In genomic region chr4:99722006-99722405, GRCh38 we compare ENCODE assay signal across 17 cellular contexts.
A peak's percentile ranks its signal among the peaks of the same experiment; 100 is the strongest.
DNase-seq lines count a peak whose midpoint lies in the region; ATAC-seq and TF ChIP-seq lines count a peak whose summit lies in the region.
"Had no signal": no experiment of that assay in that cellular context is flagged by ENCODE, and none has a peak within 500 bp of the region (broad histone marks: within the 10 kb centered on the region; RNA-seq: fewer than 3 reads in every experiment).

No MANE protein-coding gene starts in this region.

- no peak overlapping the region for H3K4me2 ChIP-seq in GM23338
- no peak overlapping the region for H3K4me2 ChIP-seq in trophoblast cell (ENCODE audit: low read length)
- H3K4me2 ChIP-seq: BLaER1 treated with 17β-estradiol and CSF1 and Interleukin-3, amounts not matched to agents 10 nM and 100 nM had no signal

- no peak overlapping the region for H3K4me3 Mint-ChIP-seq in GM23338
- H3K4me3 Mint-ChIP-seq: activated B cell treated with CpG ODN at 0.5 μM for 24 hours; natural killer cell treated with Interleukin-12 subunit alpha and Interleukin-12 subunit beta and Interleukin-15 and Interleukin-18, amount 100 ng/mL, for 72 hours had no signal

- H3K4me1 ChIP-seq in GM23338 (ENCODE audit: insufficient read depth) (peaks cover 26% of the 10 kb centered on the region), psoas muscle (peaks cover 56% of the 10 kb centered on the region), trophoblast cell (ENCODE audit: control insufficient read depth in 1 of 2, insufficient read depth in 2 of 2, low read length in 2 of 2) (no peaks in the 10 kb centered on the region)
- H3K4me1 ChIP-seq: BLaER1 treated with 17β-estradiol and CSF1 and Interleukin-3, amounts not matched to agents 10 nM and 100 nM had no signal

- H4K12ac ChIP-seq in trophoblast cell (ENCODE audit: low read depth, low read length): no peak overlapping the region

- no peak overlapping the region for H2BK120ac ChIP-seq in trophoblast cell (ENCODE audit: insufficient read depth, low read length, poor library complexity)

- peaks cover 5% of the 10 kb centered on the region; the same call in 1 of the 3 replicates for H3K36me3 Mint-ChIP-seq in GM23338 (ENCODE audit: low read depth)
- H3K36me3 Mint-ChIP-seq: natural killer cell treated with Interleukin-12 subunit alpha and Interleukin-12 subunit beta and Interleukin-15 and Interleukin-18, amount 100 ng/mL, for 72 hours had no signal

- intact Hi-C loops in psoas muscle (cut with DNase I): loop anchor here (2.0 to 5.0 kb wide), 4 partner anchors 45 to 85 kb away; no protein-coding TSS in a partner anchor

- H3K9ac ChIP-seq in trophoblast cell (ENCODE audit: low read length): no peak overlapping the region
- H3K9ac ChIP-seq: BLaER1 treated with 17β-estradiol and CSF1 and Interleukin-3, amounts not matched to agents 10 nM and 100 nM had no signal

- no peak overlapping the region for H2BK5ac ChIP-seq in trophoblast cell (ENCODE audit: low read depth, low read length, poor library complexity)

- no peak overlapping the region for H3K23ac ChIP-seq in trophoblast cell (ENCODE audit: low read length)

- TF ChIP-seq CTCF in GM23338 (conservative IDR thresholded peaks at IDR 0.05; ENCODE audit: low read depth in 2 of 2) (no peak), epithelial cell of proximal tubule (conservative IDR thresholded peaks at IDR 0.05; ENCODE audit: low read depth, low read length) (no peak), psoas muscle (IDR thresholded peaks at IDR 0.05) (no peak), WERI-Rb-1 (IDR thresholded peaks at IDR 0.05; ENCODE audit: low read depth, low read length) (no peak)

- H3K27me3 ChIP-seq in GM23338 (ENCODE audit: insufficient read depth) (no peaks in the 10 kb centered on the region), psoas muscle (ENCODE audit: insufficient read depth in 3 of 3, low read length in 2 of 3) (no peaks in the 10 kb centered on the region), trophoblast cell (ENCODE audit: insufficient read depth, low read length) (no peaks in the 10 kb centered on the region), WERI-Rb-1 (ENCODE audit: insufficient read depth, low read depth, severe bottlenecking) (no peaks in the 10 kb centered on the region)
- H3K27me3 ChIP-seq: BLaER1 treated with 17β-estradiol and CSF1 and Interleukin-3, amounts not matched to agents 10 nM and 100 nM had no signal

- H3K27ac ChIP-seq in GM23338 (ENCODE audit: low read depth) (no peak overlapping the region), psoas muscle (peak overlapping the region; percentile 93), trophoblast cell (ENCODE audit: low read depth, low read length) (no peak overlapping the region), WERI-Rb-1 (no peak overlapping the region)
- H3K27ac ChIP-seq: BLaER1 treated with 17β-estradiol and CSF1 and Interleukin-3, amounts not matched to agents 10 nM and 100 nM; thoracic aorta had no signal

- H4K91ac ChIP-seq in trophoblast cell (ENCODE audit: low read depth, low read length): no peak overlapping the region

- ATAC-seq in GM23338 (no peak), psoas muscle (no peak)
- ATAC-seq: natural killer cell treated with Interleukin-12 subunit alpha and Interleukin-12 subunit beta and Interleukin-15 and Interleukin-18, amount 100 ng/mL, for 72 hours; PC-3 had no signal

- H3K14ac ChIP-seq in trophoblast cell (ENCODE audit: low read length): no peak overlapping the region

- H3K4me3 ChIP-seq in GM23338: no peak overlapping the region
- H3K4me3 ChIP-seq in epithelial cell of proximal tubule (ENCODE audit: low read depth, low read length): no peak overlapping the region
- H3K4me3 ChIP-seq in psoas muscle: no peak overlapping the region
- H3K4me3 ChIP-seq in trophoblast cell (ENCODE audit: low read depth, low read length): no peak overlapping the region
- no peak overlapping the region for H3K4me3 ChIP-seq in WERI-Rb-1 (ENCODE audit: low read depth, low read length)
- H3K4me3 ChIP-seq: BLaER1 treated with 17β-estradiol and CSF1 and Interleukin-3, amounts not matched to agents 10 nM and 100 nM; thoracic aorta had no signal

- H2BK12ac ChIP-seq in trophoblast cell (ENCODE audit: low read length): no peak overlapping the region

- H3K9me2 ChIP-seq in GM23338 (ENCODE audit: insufficient read depth): no peaks in the 10 kb centered on the region; the same call in 1 of the 2 replicates

- peaks cover 36% of the 10 kb centered on the region for H3K4me1 Mint-ChIP-seq in GM23338
- H3K4me1 Mint-ChIP-seq: activated B cell treated with CpG ODN at 0.5 μM for 24 hours had no signal

- H3K79me2 ChIP-seq in GM23338 (replicated peaks; ENCODE audit: insufficient read depth) (no peaks in the 10 kb centered on the region), trophoblast cell (ENCODE audit: control insufficient read depth, insufficient read depth, low read length, poor library complexity) (no peaks in the 10 kb centered on the region)

- no peaks in the 10 kb centered on the region for H3K36me3 ChIP-seq in GM23338 (ENCODE audit: insufficient read depth)
- no peaks in the 10 kb centered on the region for H3K36me3 ChIP-seq in psoas muscle (ENCODE audit: insufficient read depth in 1 of 2, low read depth in 1 of 2)
- H3K36me3 ChIP-seq in trophoblast cell (ENCODE audit: control insufficient read depth in 1 of 2, insufficient read depth in 2 of 2, low read length in 2 of 2): no peaks in the 10 kb centered on the region
- no peaks in the 10 kb centered on the region for H3K36me3 ChIP-seq in WERI-Rb-1
- H3K36me3 ChIP-seq: BLaER1 treated with 17β-estradiol and CSF1 and Interleukin-3, amounts not matched to agents 10 nM and 100 nM; thoracic aorta had no signal

- no peak overlapping the region for H2AK5ac ChIP-seq in trophoblast cell (ENCODE audit: low read length)

- H3K9me3 Mint-ChIP-seq in GM23338: peaks cover 9% of the 10 kb centered on the region; the same call in 2 of the 3 replicates
- H3K9me3 Mint-ChIP-seq: activated B cell treated with CpG ODN at 0.5 μM for 24 hours; natural killer cell treated with Interleukin-12 subunit alpha and Interleukin-12 subunit beta and Interleukin-15 and Interleukin-18, amount 100 ng/mL, for 72 hours had no signal

- WGBS in psoas muscle, 3 donors: 66 to 94% (median 67%) methylated on average over 1 of the region's 1 CpG
- WGBS in trophoblast cell (ENCODE audit: extremely low coverage, insufficient coverage, insufficient read length): no CpG with 5 or more reads among the region's 1 CpG

- H2AFZ ChIP-seq in GM23338 (peak overlapping the region; percentile 76; the same call in 1 of the 2 replicates), trophoblast cell (ENCODE audit: insufficient read depth, low read length, poor library complexity) (no peak overlapping the region)

- no peak overlapping the region for H4K8ac ChIP-seq in trophoblast cell (ENCODE audit: low read depth, low read length)

- DNase-seq in GM23338 (ENCODE audit: low spot score) (no peak), MV-4-11 (lab: John Stamatoyannopoulos, UW) (peak; percentile 1), epithelial cell of proximal tubule (ENCODE audit: low read depth) (peak; percentile 66), psoas muscle (no peak), trophoblast cell (no peak), WERI-Rb-1 (no peak)
- DNase-seq in activated CD4-positive, alpha-beta T cell treated with anti-CD3 and anti-CD28 coated beads, Interleukin-2, amount 50 U/mL, for 4 hours: no peak
- DNase-seq: activated B cell treated with CpG ODN at 0.5 μM for 24 hours; activated gamma-delta T cell treated with Interleukin-2 at 50 U/mL for 16 hours; DND-41; MM.1S; NCI-H2107; PC-3; stimulated activated CD4-positive, alpha-beta T cell treated with anti-CD3 and anti-CD28 coated beads, Interleukin-2, amount 100 ng/mL, for 48 hours had no signal

- H4K20me1 ChIP-seq in GM23338 (replicated peaks; ENCODE audit: insufficient read depth): no peaks in the 10 kb centered on the region
- H4K20me1 ChIP-seq: BLaER1 treated with 17β-estradiol and CSF1 and Interleukin-3, amounts not matched to agents 10 nM and 100 nM had no signal

- H3K4ac ChIP-seq in trophoblast cell (ENCODE audit: low read depth, low read length): no peak overlapping the region

- H3K9me3 ChIP-seq in psoas muscle (no peaks in the 10 kb centered on the region), trophoblast cell (ENCODE audit: insufficient read depth, low read depth, low read length) (no peaks in the 10 kb centered on the region), WERI-Rb-1 (ENCODE audit: severe bottlenecking) (no peaks in the 10 kb centered on the region)
- H3K9me3 ChIP-seq: BLaER1 treated with 17β-estradiol and CSF1 and Interleukin-3, amounts not matched to agents 10 nM and 100 nM; thoracic aorta had no signal

- peak overlapping the region; percentile 50; the same call in 1 of the 2 replicates for H3K27ac Mint-ChIP-seq in GM23338
- H3K27ac Mint-ChIP-seq: activated B cell treated with CpG ODN at 0.5 μM for 24 hours; natural killer cell treated with Interleukin-12 subunit alpha and Interleukin-12 subunit beta and Interleukin-15 and Interleukin-18, amount 100 ng/mL, for 72 hours had no signal

- no peaks in the 10 kb centered on the region for H3K27me3 Mint-ChIP-seq in GM23338 (ENCODE audit: insufficient read depth, low read depth, poor library complexity)

- no peaks in the 10 kb centered on the region for H3K79me1 ChIP-seq in trophoblast cell (ENCODE audit: low read length)

- H3F3A ChIP-seq in GM23338 (replicated peaks; ENCODE audit: low read depth): no peaks in the 10 kb centered on the region

- H3K18ac ChIP-seq in trophoblast cell (ENCODE audit: low read length): no peak overlapping the region

TF ChIP-seq in GM23338, 12 proteins besides CTCF, POLR2A, EP300 and RAD21 (continues in another document):
- no peak for TF ChIP-seq CREB1 (CRISPR knock-in tag; IDR thresholded peaks at IDR 0.05; ENCODE audit: low read depth)
- no peak for TF ChIP-seq NANOG (IDR thresholded peaks at IDR 0.05; ENCODE audit: borderline replicate concordance)

Comparison
In these comparisons a context has a peak if more than half of its experiments do, and no peak if none do; other contexts are left out.
1. DNase-seq: peak in MV-4-11 (single experiment) and epithelial cell of proximal tubule (single experiment); none in GM23338 (single experiment), psoas muscle (0 of 2), activated CD4-positive, alpha-beta T cell treated with anti-CD3 and anti-CD28 coated beads, Interleukin-2, amount 50 U/mL, for 4 hours (0 of 2), trophoblast cell (0 of 2) and WERI-Rb-1 (single experiment).